Comparison of ENCODE assay signal across 25 cellular contexts in genomic region chr2:54100772-54101171, GRCh38.
"Had no signal": no experiment of that assay in that cellular context is flagged by ENCODE, and none has a peak within 500 bp of the region (broad histone marks: within the 10 kb centered on the region; RNA-seq: fewer than 3 reads in every experiment).

No MANE protein-coding gene starts in this region.

- H3K9me3 ChIP-seq: breast epithelium, esophagus squamous epithelium, gastrocnemius medialis, right lobe of liver had no signal

- H3K27me3 ChIP-seq: breast epithelium, esophagus squamous epithelium, gastrocnemius medialis, right lobe of liver had no signal

- H3K9me3 Mint-ChIP-seq: activated naive CD8-positive, alpha-beta T cell treated with anti-CD3 and anti-CD28 coated beads for 36 hours; activated T-cell treated with anti-CD3 and anti-CD28 coated beads, Interleukin-2, amount 50 U/mL, for 4 hours; central memory CD8-positive, alpha-beta T cell; T-cell had no signal

- H3K36me3 ChIP-seq: breast epithelium, esophagus squamous epithelium, gastrocnemius medialis, right lobe of liver had no signal

- ATAC-seq: activated CD4-positive, alpha-beta T cell treated with anti-CD3 and anti-CD28 coated beads for 36 hours; activated T-cell treated with anti-CD3 and anti-CD28 coated beads, Interleukin-2, amount 50 U/mL, for 4 hours; left cardiac atrium; naive thymus-derived CD4-positive, alpha-beta T cell; right lobe of liver; T-cell; WTC11 had no signal

- DNase-seq: activated CD4-positive, alpha-beta T cell treated with anti-CD3 and anti-CD28 coated beads for 36 hours; activated CD4-positive, alpha-beta T cell treated with anti-CD3 and anti-CD28 coated beads, Interleukin-2, amount 50 U/mL, for 4 hours; activated CD8-positive, alpha-beta memory T cell treated with anti-CD3 and anti-CD28 coated beads, Interleukin-2, amount 50 U/mL, for 48 hours; activated naive CD4-positive, alpha-beta T cell; activated naive CD8-positive, alpha-beta T cell treated with anti-CD3 and anti-CD28 coated beads for 36 hours; activated T-cell treated with anti-CD3 and anti-CD28 coated beads, Interleukin-2, amount 50 U/mL, for 4 hours; endodermal cell; esophagus squamous epithelium; left cardiac atrium; naive thymus-derived CD4-positive, alpha-beta T cell; posterior cingulate gyrus; right lobe of liver; stimulated activated CD4-positive, alpha-beta T cell treated with anti-CD3 and anti-CD28 coated beads, Interleukin-2, amount 100 ng/mL, for 24 hours; stimulated activated naive CD4-positive, alpha-beta T cell treated with Interleukin-2 at 50 U/mL for 16 hours; T-cell; T-helper 9 cell had no signal

- FAIRE-seq: colon, islet of Langerhans had no signal

- H3K27ac ChIP-seq: breast epithelium, esophagus squamous epithelium, gastrocnemius medialis, right lobe of liver, skin epidermis had no signal

- H3K4me1 ChIP-seq: breast epithelium had no signal

- H3K4me3 Mint-ChIP-seq: activated CD4-positive, alpha-beta T cell treated with anti-CD3 and anti-CD28 coated beads for 36 hours; activated naive CD8-positive, alpha-beta T cell treated with anti-CD3 and anti-CD28 coated beads for 36 hours; activated T-cell treated with anti-CD3 and anti-CD28 coated beads, Interleukin-2, amount 50 U/mL, for 4 hours; central memory CD8-positive, alpha-beta T cell; endodermal cell; naive thymus-derived CD4-positive, alpha-beta T cell; neural crest cell; T-cell; WTC11 had no signal

- H3K4me3 ChIP-seq: breast epithelium, esophagus squamous epithelium, gastrocnemius medialis, right lobe of liver, skin epidermis had no signal

- H3K27me3 Mint-ChIP-seq: activated CD4-positive, alpha-beta T cell treated with anti-CD3 and anti-CD28 coated beads for 36 hours; activated naive CD8-positive, alpha-beta T cell treated with anti-CD3 and anti-CD28 coated beads for 36 hours; central memory CD8-positive, alpha-beta T cell; T-cell had no signal

- H3K36me3 Mint-ChIP-seq: activated naive CD8-positive, alpha-beta T cell treated with anti-CD3 and anti-CD28 coated beads for 36 hours had no signal

- H3K27ac Mint-ChIP-seq: activated CD4-positive, alpha-beta T cell treated with anti-CD3 and anti-CD28 coated beads for 36 hours; activated naive CD8-positive, alpha-beta T cell treated with anti-CD3 and anti-CD28 coated beads for 36 hours; activated T-helper 2 cell treated with anti-CD3 and anti-CD28 coated beads, Interferon-gamma antibody, Interleukin-2, Interleukin-4, amounts not matched to agents 10 μg/mL and 5 μg/mL and 100 μg/mL, durations not matched to agents 14 hours and 24 hours and 36 hours; endodermal cell; naive thymus-derived CD4-positive, alpha-beta T cell; WTC11 had no signal
